In genomic region chr10:110209399-110209925, GRCh38 we compare ENCODE assay signal across 1 cellular context.
TF ChIP-seq lines count a peak whose summit lies in the region.

No MANE protein-coding gene starts in this region.

TF ChIP-seq in GM23338, 12 proteins besides CTCF, POLR2A, EP300 and RAD21 (continued from another document):
- TF ChIP-seq, protein P1, sequence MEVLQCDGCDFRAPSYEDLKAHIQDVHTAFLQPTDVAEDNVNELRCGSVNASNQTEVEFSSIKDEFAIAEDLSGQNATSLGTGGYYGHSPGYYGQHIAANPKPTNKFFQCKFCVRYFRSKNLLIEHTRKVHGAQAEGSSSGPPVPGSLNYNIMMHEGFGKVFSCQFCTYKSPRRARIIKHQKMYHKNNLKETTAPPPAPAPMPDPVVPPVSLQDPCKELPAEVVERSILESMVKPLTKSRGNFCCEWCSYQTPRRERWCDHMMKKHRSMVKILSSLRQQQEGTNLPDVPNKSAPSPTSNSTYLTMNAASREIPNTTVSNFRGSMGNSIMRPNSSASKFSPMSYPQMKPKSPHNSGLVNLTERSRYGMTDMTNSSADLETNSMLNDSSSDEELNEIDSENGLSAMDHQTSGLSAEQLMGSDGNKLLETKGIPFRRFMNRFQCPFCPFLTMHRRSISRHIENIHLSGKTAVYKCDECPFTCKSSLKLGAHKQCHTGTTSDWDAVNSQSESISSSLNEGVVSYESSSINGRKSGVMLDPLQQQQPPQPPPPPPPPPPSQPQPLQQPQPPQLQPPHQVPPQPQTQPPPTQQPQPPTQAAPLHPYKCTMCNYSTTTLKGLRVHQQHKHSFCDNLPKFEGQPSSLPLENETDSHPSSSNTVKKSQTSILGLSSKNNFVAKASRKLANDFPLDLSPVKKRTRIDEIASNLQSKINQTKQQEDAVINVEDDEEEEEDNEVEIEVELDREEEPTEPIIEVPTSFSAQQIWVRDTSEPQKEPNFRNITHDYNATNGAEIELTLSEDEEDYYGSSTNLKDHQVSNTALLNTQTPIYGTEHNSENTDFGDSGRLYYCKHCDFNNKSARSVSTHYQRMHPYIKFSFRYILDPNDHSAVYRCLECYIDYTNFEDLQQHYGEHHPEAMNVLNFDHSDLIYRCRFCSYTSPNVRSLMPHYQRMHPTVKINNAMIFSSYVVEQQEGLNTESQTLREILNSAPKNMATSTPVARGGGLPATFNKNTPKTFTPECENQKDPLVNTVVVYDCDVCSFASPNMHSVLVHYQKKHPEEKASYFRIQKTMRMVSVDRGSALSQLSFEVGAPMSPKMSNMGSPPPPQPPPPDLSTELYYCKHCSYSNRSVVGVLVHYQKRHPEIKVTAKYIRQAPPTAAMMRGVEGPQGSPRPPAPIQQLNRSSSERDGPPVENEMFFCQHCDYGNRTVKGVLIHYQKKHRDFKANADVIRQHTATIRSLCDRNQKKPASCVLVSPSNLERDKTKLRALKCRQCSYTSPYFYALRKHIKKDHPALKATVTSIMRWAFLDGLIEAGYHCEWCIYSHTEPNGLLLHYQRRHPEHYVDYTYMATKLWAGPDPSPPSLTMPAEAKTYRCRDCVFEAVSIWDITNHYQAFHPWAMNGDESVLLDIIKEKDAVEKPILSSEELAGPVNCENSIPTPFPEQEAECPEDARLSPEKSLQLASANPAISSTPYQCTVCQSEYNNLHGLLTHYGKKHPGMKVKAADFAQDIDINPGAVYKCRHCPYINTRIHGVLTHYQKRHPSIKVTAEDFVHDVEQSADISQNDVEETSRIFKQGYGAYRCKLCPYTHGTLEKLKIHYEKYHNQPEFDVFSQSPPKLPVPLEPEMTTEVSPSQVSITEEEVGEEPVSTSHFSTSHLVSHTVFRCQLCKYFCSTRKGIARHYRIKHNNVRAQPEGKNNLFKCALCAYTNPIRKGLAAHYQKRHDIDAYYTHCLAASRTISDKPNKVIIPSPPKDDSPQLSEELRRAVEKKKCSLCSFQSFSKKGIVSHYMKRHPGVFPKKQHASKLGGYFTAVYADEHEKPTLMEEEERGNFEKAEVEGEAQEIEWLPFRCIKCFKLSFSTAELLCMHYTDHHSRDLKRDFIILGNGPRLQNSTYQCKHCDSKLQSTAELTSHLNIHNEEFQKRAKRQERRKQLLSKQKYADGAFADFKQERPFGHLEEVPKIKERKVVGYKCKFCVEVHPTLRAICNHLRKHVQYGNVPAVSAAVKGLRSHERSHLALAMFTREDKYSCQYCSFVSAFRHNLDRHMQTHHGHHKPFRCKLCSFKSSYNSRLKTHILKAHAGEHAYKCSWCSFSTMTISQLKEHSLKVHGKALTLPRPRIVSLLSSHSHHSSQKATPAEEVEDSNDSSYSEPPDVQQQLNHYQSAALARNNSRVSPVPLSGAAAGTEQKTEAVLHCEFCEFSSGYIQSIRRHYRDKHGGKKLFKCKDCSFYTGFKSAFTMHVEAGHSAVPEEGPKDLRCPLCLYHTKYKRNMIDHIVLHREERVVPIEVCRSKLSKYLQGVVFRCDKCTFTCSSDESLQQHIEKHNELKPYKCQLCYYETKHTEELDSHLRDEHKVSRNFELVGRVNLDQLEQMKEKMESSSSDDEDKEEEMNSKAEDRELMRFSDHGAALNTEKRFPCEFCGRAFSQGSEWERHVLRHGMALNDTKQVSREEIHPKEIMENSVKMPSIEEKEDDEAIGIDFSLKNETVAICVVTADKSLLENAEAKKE (CRISPR knock-in tag; IDR thresholded peaks at IDR 0.05) = no peak
- TF ChIP-seq ZNF114 (CRISPR knock-in tag; IDR thresholded peaks at IDR 0.05) (no peak), POLR2AphosphoS5 (IDR thresholded peaks at IDR 0.05; ENCODE audit: low read depth) (no peak), STAT1 (IDR thresholded peaks at IDR 0.05; ENCODE audit: unreplicated experiment) (no peak)
- TF ChIP-seq, protein P2, sequence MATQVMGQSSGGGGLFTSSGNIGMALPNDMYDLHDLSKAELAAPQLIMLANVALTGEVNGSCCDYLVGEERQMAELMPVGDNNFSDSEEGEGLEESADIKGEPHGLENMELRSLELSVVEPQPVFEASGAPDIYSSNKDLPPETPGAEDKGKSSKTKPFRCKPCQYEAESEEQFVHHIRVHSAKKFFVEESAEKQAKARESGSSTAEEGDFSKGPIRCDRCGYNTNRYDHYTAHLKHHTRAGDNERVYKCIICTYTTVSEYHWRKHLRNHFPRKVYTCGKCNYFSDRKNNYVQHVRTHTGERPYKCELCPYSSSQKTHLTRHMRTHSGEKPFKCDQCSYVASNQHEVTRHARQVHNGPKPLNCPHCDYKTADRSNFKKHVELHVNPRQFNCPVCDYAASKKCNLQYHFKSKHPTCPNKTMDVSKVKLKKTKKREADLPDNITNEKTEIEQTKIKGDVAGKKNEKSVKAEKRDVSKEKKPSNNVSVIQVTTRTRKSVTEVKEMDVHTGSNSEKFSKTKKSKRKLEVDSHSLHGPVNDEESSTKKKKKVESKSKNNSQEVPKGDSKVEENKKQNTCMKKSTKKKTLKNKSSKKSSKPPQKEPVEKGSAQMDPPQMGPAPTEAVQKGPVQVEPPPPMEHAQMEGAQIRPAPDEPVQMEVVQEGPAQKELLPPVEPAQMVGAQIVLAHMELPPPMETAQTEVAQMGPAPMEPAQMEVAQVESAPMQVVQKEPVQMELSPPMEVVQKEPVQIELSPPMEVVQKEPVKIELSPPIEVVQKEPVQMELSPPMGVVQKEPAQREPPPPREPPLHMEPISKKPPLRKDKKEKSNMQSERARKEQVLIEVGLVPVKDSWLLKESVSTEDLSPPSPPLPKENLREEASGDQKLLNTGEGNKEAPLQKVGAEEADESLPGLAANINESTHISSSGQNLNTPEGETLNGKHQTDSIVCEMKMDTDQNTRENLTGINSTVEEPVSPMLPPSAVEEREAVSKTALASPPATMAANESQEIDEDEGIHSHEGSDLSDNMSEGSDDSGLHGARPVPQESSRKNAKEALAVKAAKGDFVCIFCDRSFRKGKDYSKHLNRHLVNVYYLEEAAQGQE (IDR thresholded peaks at IDR 0.05; ENCODE audit: unreplicated experiment) = no peak
TF ChIP-seq in GM23338: peak in this region for 2.
